9 cellular contexts compared by ENCODE assay signal in genomic region chr16:67856927-67857546, GRCh38. TPM values are rescaled to one million over a fixed set of nuclear protein-coding genes. Genes with fewer than 3 reads are reported as not detected.
DNase-seq lines count a peak whose midpoint lies in the region; ATAC-seq and TF ChIP-seq lines count a peak whose summit lies in the region.
"Had no signal": no experiment of that assay in that cellular context is flagged by ENCODE, and none has a peak within 500 bp of the region (broad histone marks: within the 10 kb centered on the region; RNA-seq: fewer than 3 reads in every experiment).

No MANE protein-coding gene starts in this region.

- no peak overlapping the region for H4K91ac ChIP-seq in neuronal stem cell (ENCODE audit: low read depth, low read length, poor library complexity)

- in situ Hi-C loops in mammary epithelial cell (cut with MboI; ENCODE audit: low sequenced_read_pairs in 2 of 2), result no loop called here

- no peak overlapping the region for H4K8ac ChIP-seq in neuronal stem cell (ENCODE audit: low read depth, low read length)

- no peak overlapping the region for H3K18ac ChIP-seq in neuronal stem cell (ENCODE audit: low read length)

- H2BK120ac ChIP-seq in neuronal stem cell (ENCODE audit: low read depth, low read length), result no peak overlapping the region

- dilution Hi-C loops in mammary epithelial cell (cut with HindIII; ENCODE audit: low sequenced_read_pairs), result no loop called here

- intact Hi-C loops in heart right ventricle (cut with DNase I), result no loop called here
- intact Hi-C loops in left cardiac atrium (cut with DNase I), result no loop called here
- intact Hi-C loops in mammary epithelial cell (cut with micrococcal nuclease), result loop anchor here (1.0 to 2.0 kb wide), 2 partner anchors 10 to 14 kb away; partner anchors contain the start of genes CENPT and THAP11
- intact Hi-C loops in upper lobe of right lung (cut with DNase I), result no loop called here

- no peak overlapping the region for H2AFZ ChIP-seq in mammary epithelial cell (ENCODE audit: low read depth, low read length)
- no peak overlapping the region for H2AFZ ChIP-seq in neuronal stem cell (ENCODE audit: low read length)

- peaks cover 0 to 25% (median 0%) of the 10 kb centered on the region in 9 donors for H3K36me3 ChIP-seq in heart right ventricle
- H3K36me3 ChIP-seq in mammary epithelial cell (ENCODE audit: insufficient read depth, low read length), result peaks cover 5% of the 10 kb centered on the region
- no peaks in the 10 kb centered on the region for H3K36me3 ChIP-seq in mucosa of stomach (ENCODE audit: control insufficient read depth, insufficient read depth, low read length)
- H3K36me3 ChIP-seq in upper lobe of right lung, result peaks cover 11% of the 10 kb centered on the region
- peaks cover 8 to 82% of the 10 kb centered on the region in 2 donors for H3K36me3 ChIP-seq in neuronal stem cell (replicated peaks in 1 of 2; ENCODE audit: control insufficient read depth in 2 of 2, insufficient read depth in 2 of 2, low read length in 2 of 2)

- H2BK15ac ChIP-seq in neuronal stem cell (ENCODE audit: low read length), result no peak overlapping the region

- H3K4ac ChIP-seq in neuronal stem cell (ENCODE audit: low read length), result no peak overlapping the region

- H3K4me1 ChIP-seq in heart right ventricle, result peaks cover 31 to 82% (median 61%) of the 10 kb centered on the region in 9 donors
- H3K4me1 ChIP-seq in mammary epithelial cell (ENCODE audit: insufficient read depth, low read length), result peaks cover 32% of the 10 kb centered on the region
- H3K4me1 ChIP-seq in mucosa of stomach (ENCODE audit: control insufficient read depth, insufficient read depth, low read length), result peaks cover 44% of the 10 kb centered on the region
- H3K4me1 ChIP-seq in upper lobe of right lung, result peaks cover 20% of the 10 kb centered on the region
- H3K4me1 ChIP-seq in neuronal stem cell (ENCODE audit: control insufficient read depth in 2 of 2, insufficient read depth in 1 of 2, low read depth in 1 of 2, low read length in 2 of 2), result peaks cover 0 to 3% of the 10 kb centered on the region in 2 donors

- H3K14ac ChIP-seq in neuronal stem cell (ENCODE audit: low read length), result no peak overlapping the region

- H3K79me2 ChIP-seq in mammary epithelial cell (ENCODE audit: insufficient read depth, low read length), result peaks cover 97% of the 10 kb centered on the region

- no peak overlapping the region for H2BK5ac ChIP-seq in neuronal stem cell (ENCODE audit: low read length)

- H3K27me3 ChIP-seq in heart right ventricle (no peaks in the 10 kb centered on the region), mammary epithelial cell (ENCODE audit: insufficient read depth, low read length) (no peaks in the 10 kb centered on the region), mucosa of stomach (ENCODE audit: control insufficient read depth, insufficient read depth, low read length) (no peaks in the 10 kb centered on the region), upper lobe of right lung (no peaks in the 10 kb centered on the region), neuronal stem cell (ENCODE audit: control insufficient read depth in 3 of 3, insufficient read depth in 3 of 3, low read depth in 1 of 3, low read length in 3 of 3) (no peaks in the 10 kb centered on the region)
- H3K27me3 ChIP-seq: BLaER1 treated with 17β-estradiol and CSF1 and Interleukin-3, amounts not matched to agents 10 nM and 100 nM had no signal

- DNase-seq in heart right ventricle (no peak), left cardiac atrium (no peak), mammary epithelial cell (no peak), upper lobe of right lung (no peak), neuronal stem cell (ENCODE audit: low spot score) (no peak), KG1 (lab: John Stamatoyannopoulos, UW) (no peak)

- no peak overlapping the region for H3K4me3 ChIP-seq in heart right ventricle
- H3K4me3 ChIP-seq in mammary epithelial cell (replicated peaks in 1 of 3; ENCODE audit: insufficient read depth in 1 of 3, low read depth in 2 of 3, low read length in 3 of 3), result no peak overlapping the region
- no peak overlapping the region for H3K4me3 ChIP-seq in mucosa of stomach (ENCODE audit: low read length)
- H3K4me3 ChIP-seq in upper lobe of right lung, result no peak overlapping the region
- no peak overlapping the region for H3K4me3 ChIP-seq in neuronal stem cell (ENCODE audit: low read length in 2 of 2)
- H3K4me3 ChIP-seq: BLaER1 treated with 17β-estradiol and CSF1 and Interleukin-3, amounts not matched to agents 10 nM and 100 nM had no signal

- H3K23ac ChIP-seq in neuronal stem cell (ENCODE audit: low read depth, low read length, poor library complexity), result no peak overlapping the region

- peak overlapping the region; percentile 19 for H3K9ac ChIP-seq in mammary epithelial cell (ENCODE audit: insufficient read depth, low read length)
- H3K9ac ChIP-seq in mucosa of stomach (ENCODE audit: low read length), result peak overlapping the region; percentile 14
- no peak overlapping the region for H3K9ac ChIP-seq in neuronal stem cell (ENCODE audit: low read depth, low read length, poor library complexity)

- CTCF ChIA-PET in mammary epithelial cell (lab: Charles Lee; ENCODE audit: low non-redundant PET), result no interaction called here

- H3K79me1 ChIP-seq in neuronal stem cell (ENCODE audit: low read depth, low read length), result peaks cover 23% of the 10 kb centered on the region

- no peak overlapping the region for H3K4me2 ChIP-seq in mammary epithelial cell (ENCODE audit: insufficient read depth, low read depth, low read length)
- no peak overlapping the region for H3K4me2 ChIP-seq in neuronal stem cell (ENCODE audit: insufficient read depth, low read length, poor library complexity, severe bottlenecking)

- no peak overlapping the region for H2BK12ac ChIP-seq in neuronal stem cell (ENCODE audit: low read length)

- no TSS peak for BruUV-seq in mammary epithelial cell (replicated peaks; lab: Mats Ljungman, UMichigan)

- peak overlapping the region in 9 of 10 donors; percentile 1 to 87 (median 81) for H3K27ac ChIP-seq in heart right ventricle
- H3K27ac ChIP-seq in mammary epithelial cell (ENCODE audit: insufficient read depth, low read depth, low read length), result peak overlapping the region; percentile 93
- peak overlapping the region; percentile 89 for H3K27ac ChIP-seq in upper lobe of right lung
- no peak overlapping the region for H3K27ac ChIP-seq in neuronal stem cell (replicated peaks; ENCODE audit: low read length)

- 93 to 95% methylated on average over 5 of the region's 5 CpGs for WGBS in heart right ventricle, 2 donors
- WGBS in mammary epithelial cell (ENCODE audit: low coverage, missing lambda C conversion rate), result 89% methylated on average over 5 of the region's 5 CpGs
- no CpG with 5 or more reads among the region's 5 CpGs for WGBS in neuronal stem cell (ENCODE audit: extremely low coverage in 2 of 2, insufficient read length in 2 of 2, insufficient replicate concordance in 1 of 2), 2 donors

- no peaks in the 10 kb centered on the region for H3K9me3 ChIP-seq in heart right ventricle
- no peaks in the 10 kb centered on the region for H3K9me3 ChIP-seq in mammary epithelial cell (replicated peaks; ENCODE audit: insufficient read depth, low read length)
- no peaks in the 10 kb centered on the region for H3K9me3 ChIP-seq in mucosa of stomach (ENCODE audit: control insufficient read depth, low read length)
- H3K9me3 ChIP-seq in upper lobe of right lung, result no peaks in the 10 kb centered on the region
- H3K9me3 ChIP-seq in neuronal stem cell (replicated peaks in 1 of 2; ENCODE audit: control insufficient read depth in 2 of 2, insufficient read depth in 1 of 2, low read depth in 1 of 2, low read length in 2 of 2), result no peaks in the 10 kb centered on the region
- H3K9me3 ChIP-seq: BLaER1 treated with 17β-estradiol and CSF1 and Interleukin-3, amounts not matched to agents 10 nM and 100 nM had no signal

- no peak for ATAC-seq in heart right ventricle
- no peak for ATAC-seq in left cardiac atrium
- ATAC-seq in upper lobe of right lung, result no peak
- ATAC-seq in HG03439 (IDR thresholded peaks at IDR 0.05; ENCODE audit: unreplicated experiment), result no peak

- TF ChIP-seq CTCF in heart right ventricle (IDR thresholded peaks at IDR 0.05) (no peak), mammary epithelial cell (conservative IDR thresholded peaks at IDR 0.05 in 1 of 2, IDR thresholded peaks at IDR 0.05 in 1 of 2; ENCODE audit: extremely low read depth in 1 of 2, insufficient read depth in 1 of 2, low read depth in 1 of 2, low read length in 2 of 2) (no peak), upper lobe of right lung (IDR thresholded peaks at IDR 0.05) (no peak)

- no peak overlapping the region for H2AK5ac ChIP-seq in neuronal stem cell (ENCODE audit: low read depth, low read length)

- peaks cover 4% of the 10 kb centered on the region for H4K20me1 ChIP-seq in mammary epithelial cell (ENCODE audit: insufficient read depth, low read length)

RNA-seq across cellular contexts. Expression of gene CENPT, which starts 9.5 kb away (rescaled TPM):
- 10 to 100 TPM; 16.1 to 27.1 (median 19.1) TPM for total RNA-seq in heart right ventricle
- 10 to 100 TPM; 31.1 to 63.3 TPM for polyA plus RNA-seq in heart right ventricle
- total RNA-seq in left cardiac atrium, result 10 to 100 TPM; 22.1 to 22.2 TPM
- 10 to 100 TPM; 27.2 to 48.5 TPM for total RNA-seq in mammary epithelial cell
- polyA plus RNA-seq in mammary epithelial cell, result 35.6 TPM
- polyA minus RNA-seq in mammary epithelial cell, result 25.7 TPM
- 30.0 TPM for total RNA-seq in upper lobe of right lung
- polyA plus RNA-seq in neuronal stem cell (2013, experiment 1 of 2), result 34.0 TPM
- 31.3 TPM for polyA plus RNA-seq in neuronal stem cell (2013, experiment 2 of 2)

RNA-seq across cellular contexts. Expression of gene NUTF2, which starts 10.3 kb away (rescaled TPM):
- total RNA-seq in heart right ventricle (100 to 1,000 TPM in 1 of 10 donors, 10 to 100 TPM in 9; 73.9 to 105 (median 80.5) TPM), left cardiac atrium (10 to 100 TPM; 59.8 to 73.9 TPM), mammary epithelial cell (100 to 1,000 TPM; 158 to 198 TPM), upper lobe of right lung (55.0 TPM)
- polyA plus RNA-seq in heart right ventricle (100 to 1,000 TPM; 186 to 214 TPM), mammary epithelial cell (452 TPM)
- 283 TPM for polyA minus RNA-seq in mammary epithelial cell
- polyA plus RNA-seq in neuronal stem cell (2013, experiment 1 of 2), result 276 TPM
- 280 TPM for polyA plus RNA-seq in neuronal stem cell (2013, experiment 2 of 2)

RNA-seq across cellular contexts. Expression of gene THAP11, which starts 14.9 kb away (rescaled TPM):
- total RNA-seq in heart right ventricle (10 to 100 TPM; 20.6 to 41.3 (median 26.9) TPM), left cardiac atrium (10 to 100 TPM; 24.5 to 24.7 TPM), mammary epithelial cell (10 to 100 TPM; 11.7 to 13.1 TPM), upper lobe of right lung (25.1 TPM)
- polyA plus RNA-seq in heart right ventricle (10 to 100 TPM in 1 of 2 donors, 1 to 10 TPM in 1; 6.0 to 23.5 TPM), mammary epithelial cell (21.2 TPM)
- polyA minus RNA-seq in mammary epithelial cell, result 10.6 TPM
- 27.9 TPM for polyA plus RNA-seq in neuronal stem cell (2013, experiment 1 of 2)
- 27.7 TPM for polyA plus RNA-seq in neuronal stem cell (2013, experiment 2 of 2)

RNA-seq across cellular contexts. Expression of gene EDC4, which starts 15.8 kb away (rescaled TPM):
- total RNA-seq in heart right ventricle (10 to 100 TPM; 25.8 to 41.6 (median 31.3) TPM), left cardiac atrium (10 to 100 TPM; 23.3 to 31.5 TPM), mammary epithelial cell (10 to 100 TPM; 31.5 to 53.9 TPM), upper lobe of right lung (48.8 TPM)
- polyA plus RNA-seq in heart right ventricle (10 to 100 TPM; 30.2 to 46.8 TPM), mammary epithelial cell (36.5 TPM)
- 143 TPM for polyA minus RNA-seq in mammary epithelial cell
- 30.9 TPM for polyA plus RNA-seq in neuronal stem cell (2013, experiment 1 of 2)
- polyA plus RNA-seq in neuronal stem cell (2013, experiment 2 of 2), result 27.6 TPM

RNA-seq across cellular contexts. Expression of gene NRN1L, which starts 27.6 kb away (rescaled TPM):
- total RNA-seq in heart right ventricle, result 1 to 10 TPM in 6 of 10 donors, not detected in 4; 1.1 to 2.7 (median 1.5) TPM
- 1 to 10 TPM; 1.8 to 4.0 TPM for polyA plus RNA-seq in heart right ventricle
- total RNA-seq in left cardiac atrium, result under 1 TPM in 1 of 2 donors, not detected in 1; 0.50 TPM
- total RNA-seq in mammary epithelial cell, result under 1 TPM in 1 of 2 donors, not detected in 1; 0.83 TPM
- not detected for polyA plus RNA-seq in mammary epithelial cell
- polyA minus RNA-seq in mammary epithelial cell, result not detected
- 0.69 TPM for total RNA-seq in upper lobe of right lung
- 0.70 TPM for polyA plus RNA-seq in neuronal stem cell (2013, experiment 1 of 2)
- 0.42 TPM for polyA plus RNA-seq in neuronal stem cell (2013, experiment 2 of 2)
